In the genomic region with DNA sequence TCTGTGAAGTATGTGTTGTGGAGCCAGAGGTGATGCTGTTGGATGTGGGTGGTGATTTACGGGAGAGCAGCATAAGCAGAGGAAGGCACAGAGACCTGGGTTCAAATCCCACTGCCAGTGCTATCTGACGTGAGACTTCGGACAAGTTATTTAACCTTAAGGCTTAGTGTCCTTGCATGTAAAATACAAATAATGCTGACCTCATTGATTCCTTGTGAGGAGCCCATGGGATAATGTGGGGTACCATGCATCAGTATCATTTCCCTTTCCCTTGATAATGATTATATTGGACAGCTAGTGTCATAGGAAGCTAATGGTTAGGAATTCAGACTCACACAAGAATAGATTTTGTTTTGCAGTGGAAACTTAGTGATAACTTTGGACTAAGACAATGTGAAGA, we compare ENCODE assay signal across 9 cellular contexts.
"Had no signal": no experiment of that assay in that cellular context is flagged by ENCODE, and none has a peak within 500 bp of the region (broad histone marks: within the 10 kb centered on the region; RNA-seq: fewer than 3 reads in every experiment).

No MANE protein-coding gene starts in this region.

- H3K4me2 ChIP-seq: KMS-11 had no signal

- H3K4me1 ChIP-seq: HAP-1 had no signal

- H3K9me3 ChIP-seq: HAP-1 had no signal

- H3K27ac ChIP-seq: GM23248, HL-60, KMS-11 had no signal

- H3K36me3 ChIP-seq: HAP-1 had no signal

- H3K9ac ChIP-seq: GM23248, KMS-11 had no signal

- ATAC-seq: HCT116 had no signal

- H2AFZ ChIP-seq: GM23248 had no signal

- DNase-seq: GM23248, GOT3, H7, HFFc6, KBM-7 had no signal

- H3K4me3 ChIP-seq: GM23248, HAP-1 had no signal
